Comparison of ENCODE assay signal across 9 cellular contexts in genomic region chr1:151716771-151717631, GRCh38. TPM values are rescaled to one million over a fixed set of nuclear protein-coding genes. Genes with fewer than 3 reads are reported as not detected.
DNase-seq lines count a peak whose midpoint lies in the region; ATAC-seq and TF ChIP-seq lines count a peak whose summit lies in the region.
"Had no signal": no experiment of that assay in that cellular context is flagged by ENCODE, and none has a peak within 500 bp of the region (broad histone marks: within the 10 kb centered on the region; RNA-seq: fewer than 3 reads in every experiment).

TSS of gene CELF3 (minus strand) at chr1:151716803. CDS start at chr1:151716020, 783 bp downstream.

- H3K4me3 ChIP-seq in GM12865 (ENCODE audit: low read depth, low read length) = no peak within 1 kb of the TSS

- DNase-seq in GM12865 (ENCODE audit: low read depth) (peak; percentile 7), NCI-H2107 (lab: John Stamatoyannopoulos, UW) (peak; percentile 83), anterior cingulate cortex (lab: John Stamatoyannopoulos, UW) (peak in 56 of 58 donors; percentile 14 to 88 (median 62)), midbrain (lab: John Stamatoyannopoulos, UW) (peak; percentile 70), mesenteric fat pad (ENCODE audit: low spot score) (no peak)
- DNase-seq in stimulated activated CD4-positive, alpha-beta T cell treated with anti-CD3 and anti-CD28 coated beads, Interleukin-2, amount 100 ng/mL, for 24 hours = no peak

- no peak for TF ChIP-seq CTCF in GM12865 (IDR thresholded peaks at IDR 0.05; ENCODE audit: insufficient read depth, low read depth, low read length, missing control alignments)

- ATAC-seq in GM19023 (IDR thresholded peaks at IDR 0.05; ENCODE audit: unreplicated experiment) (no peak), GM21447 (IDR thresholded peaks at IDR 0.05; ENCODE audit: unreplicated experiment) (no peak)

RNA-seq across cellular contexts. Expression of gene CELF3, which starts in this region (rescaled TPM):
- not detected for total RNA-seq in mesenteric fat pad
- total RNA-seq: glomerular endothelial cell had no signal

Comparison
In these comparisons a context has a peak if more than half of its experiments do, and no peak if none do; other contexts are left out.
1. DNase-seq: peak in GM12865 (single experiment), NCI-H2107 (single experiment), anterior cingulate cortex (56 of 58) and midbrain (single experiment); none in mesenteric fat pad (single experiment) and stimulated activated CD4-positive, alpha-beta T cell treated with anti-CD3 and anti-CD28 coated beads, Interleukin-2, amount 100 ng/mL, for 24 hours (0 of 2).